ENCODE assay signal across 18 cellular contexts in the genomic region with DNA sequence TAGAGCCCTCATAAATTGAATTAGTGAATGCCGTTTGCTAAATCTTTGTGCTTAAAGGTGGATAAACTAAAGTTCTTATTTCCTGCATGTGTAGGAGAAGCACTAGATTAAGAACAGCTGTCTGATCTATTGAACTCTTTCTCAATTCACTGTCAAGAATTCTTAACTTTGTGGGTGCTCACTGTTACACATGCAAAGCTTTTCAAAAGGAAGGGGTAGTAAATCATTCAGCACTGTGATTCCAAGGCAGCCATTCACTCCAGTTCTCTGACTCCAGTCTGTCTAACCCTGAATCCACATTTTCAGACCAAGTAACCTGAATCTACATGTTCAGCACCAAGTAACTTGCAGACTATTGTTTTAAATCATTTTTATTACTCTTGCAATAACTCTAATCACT.
"Had no signal": no experiment of that assay in that cellular context is flagged by ENCODE, and none has a peak within 500 bp of the region (broad histone marks: within the 10 kb centered on the region; RNA-seq: fewer than 3 reads in every experiment).

No MANE protein-coding gene starts in this region.

- H3K4me3 Mint-ChIP-seq: activated naive CD8-positive, alpha-beta T cell treated with anti-CD3 and anti-CD28 coated beads, Interleukin-2, amount 10 ng/mL, durations not matched to agents 7 days and 5 days; T-helper 2 cell treated with Interferon-gamma antibody and Interleukin-4, amounts not matched to agents 5 μg/mL and 100 μg/mL, for 36 hours had no signal

- H3K36me3 ChIP-seq: lower lobe of right lung, pancreas, tibial nerve, uterus had no signal

- H3K4me1 Mint-ChIP-seq: activated naive CD8-positive, alpha-beta T cell treated with anti-CD3 and anti-CD28 coated beads, Interleukin-2, amount 10 ng/mL, durations not matched to agents 7 days and 5 days had no signal

- ATAC-seq: esophagus mucosa, lower lobe of right lung, pancreas had no signal

- H3K27ac ChIP-seq: lower lobe of right lung, pancreas, skin epidermis, tibial nerve, uterus had no signal

- DNase-seq: activated CD4-positive, alpha-beta T cell treated with anti-CD3 and anti-CD28 coated beads, Interleukin-2, amount 50 U/mL, for 1 hour; activated naive CD4-positive, alpha-beta T cell; activated naive CD8-positive, alpha-beta T cell treated with anti-CD3 and anti-CD28 coated beads, Interleukin-2, amount 10 ng/mL, durations not matched to agents 7 days and 5 days; aorta; foreskin melanocyte; lower lobe of right lung; pancreas; retina; stimulated activated CD4-positive, alpha-beta T cell treated with anti-CD3 and anti-CD28 coated beads, Interleukin-4, amount 100 ng/mL, for 4 hours; stimulated activated CD8-positive, alpha-beta memory T cell treated with anti-CD3 and anti-CD28 coated beads, Interleukin-4, amount 100 ng/mL, for 48 hours; stimulated activated naive CD4-positive, alpha-beta T cell treated with Interleukin-2 at 50 U/mL for 16 hours; substantia nigra; uterus had no signal

- FAIRE-seq: colon, pancreas had no signal

- H3K9me3 ChIP-seq: lower lobe of right lung, pancreas, uterus had no signal

- H3K36me3 Mint-ChIP-seq: activated naive CD8-positive, alpha-beta T cell treated with anti-CD3 and anti-CD28 coated beads, Interleukin-2, amount 10 ng/mL, durations not matched to agents 7 days and 5 days had no signal

- H3K9me3 Mint-ChIP-seq: activated naive CD8-positive, alpha-beta T cell treated with anti-CD3 and anti-CD28 coated beads, Interleukin-2, amount 10 ng/mL, durations not matched to agents 7 days and 5 days had no signal

- H3K4me3 ChIP-seq: lower lobe of right lung, pancreas, skin epidermis, tibial nerve, uterus had no signal

- H3K27ac Mint-ChIP-seq: activated naive CD8-positive, alpha-beta T cell treated with anti-CD3 and anti-CD28 coated beads, Interleukin-2, amount 10 ng/mL, durations not matched to agents 7 days and 5 days; T-helper 2 cell treated with Interferon-gamma antibody and Interleukin-4, amounts not matched to agents 5 μg/mL and 100 μg/mL, for 36 hours had no signal

- H3K4me1 ChIP-seq: lower lobe of right lung, pancreas, tibial nerve, uterus had no signal

- H3K27me3 ChIP-seq: pancreas, tibial nerve, uterus had no signal

- H3K27me3 Mint-ChIP-seq: activated naive CD8-positive, alpha-beta T cell treated with anti-CD3 and anti-CD28 coated beads, Interleukin-2, amount 10 ng/mL, durations not matched to agents 7 days and 5 days had no signal
